In genomic region chr2:11175293-11175795, GRCh38 we compare ENCODE assay signal across 12 cellular contexts. TPM values are rescaled to one million over a fixed set of nuclear protein-coding genes. Genes with fewer than 3 reads are reported as not detected.
DNase-seq lines count a peak whose midpoint lies in the region; ATAC-seq and TF ChIP-seq lines count a peak whose summit lies in the region.
"Had no signal": no experiment of that assay in that cellular context is flagged by ENCODE, and none has a peak within 500 bp of the region (broad histone marks: within the 10 kb centered on the region; RNA-seq: fewer than 3 reads in every experiment).

No MANE protein-coding gene starts in this region.

- H3K4me3 ChIP-seq in AG10803 (ENCODE audit: low read length), result no peak overlapping the region
- H3K4me3 ChIP-seq in lower lobe of right lung, result no peak overlapping the region
- H3K4me3 ChIP-seq: upper lobe of left lung had no signal

- ATAC-seq in lower lobe of right lung (peak; percentile 45 to 51), HG02571 (IDR thresholded peaks at IDR 0.05; ENCODE audit: unreplicated experiment) (no peak)
- ATAC-seq in stimulated activated memory B cell treated with anti-CD40 and anti-IgM and Interleukin-4, amounts not matched to agents 10 μg/mL and 1 μg/mL and 100 μg/mL, for 72 hours, result no peak
- ATAC-seq: HCT116 had no signal

- H3K27ac ChIP-seq in lower lobe of right lung, result no peak overlapping the region
- H3K27ac ChIP-seq: upper lobe of left lung had no signal

- no peaks in the 10 kb centered on the region for H3K9me3 Mint-ChIP-seq in stimulated activated memory B cell treated with anti-CD40 and anti-IgM and Interleukin-4, amounts not matched to agents 10 μg/mL and 1 μg/mL and 100 μg/mL, for 72 hours

- DNase-seq in AG10803 (ENCODE audit: low read depth) (peak; percentile 75), HT1080 (ENCODE audit: low read depth) (peak; percentile 83), amniotic epithelial cell (ENCODE audit: low read depth) (peak; percentile 63), lower lobe of right lung (no peak), NCI-H1417 (lab: John Stamatoyannopoulos, UW) (no peak), NK-92 (lab: John Stamatoyannopoulos, UW; ENCODE audit: unreplicated experiment) (no peak)
- DNase-seq: NCI-H1694 treated with DMSO at 0.1 percent for 48 hours, retina had no signal

- no peaks in the 10 kb centered on the region for H3K27me3 ChIP-seq in lower lobe of right lung (ENCODE audit: low read depth)
- H3K27me3 ChIP-seq: upper lobe of left lung had no signal

- H3K36me3 ChIP-seq in lower lobe of right lung, result peaks cover 28% of the 10 kb centered on the region

- H3K27ac Mint-ChIP-seq in stimulated activated memory B cell treated with anti-CD40 and anti-IgM and Interleukin-4, amounts not matched to agents 10 μg/mL and 1 μg/mL and 100 μg/mL, for 72 hours, result no peak overlapping the region

- peaks cover 5% of the 10 kb centered on the region for H3K36me3 Mint-ChIP-seq in stimulated activated memory B cell treated with anti-CD40 and anti-IgM and Interleukin-4, amounts not matched to agents 10 μg/mL and 1 μg/mL and 100 μg/mL, for 72 hours

- intact Hi-C loops in lower lobe of right lung (cut with DNase I), result no loop called here

- TF ChIP-seq CTCF in AG10803 (conservative IDR thresholded peaks at IDR 0.05; ENCODE audit: low read length), result no peak
- TF ChIP-seq CTCF in lower lobe of right lung (IDR thresholded peaks at IDR 0.05), result no peak

- H3K27me3 Mint-ChIP-seq in stimulated activated memory B cell treated with anti-CD40 and anti-IgM and Interleukin-4, amounts not matched to agents 10 μg/mL and 1 μg/mL and 100 μg/mL, for 72 hours, result no peaks in the 10 kb centered on the region

- no peaks in the 10 kb centered on the region for H3K9me3 ChIP-seq in lower lobe of right lung
- H3K9me3 ChIP-seq: upper lobe of left lung had no signal

- no peak overlapping the region for H3K4me3 Mint-ChIP-seq in stimulated activated memory B cell treated with anti-CD40 and anti-IgM and Interleukin-4, amounts not matched to agents 10 μg/mL and 1 μg/mL and 100 μg/mL, for 72 hours

- H3K4me1 ChIP-seq in lower lobe of right lung, result peaks cover 4% of the 10 kb centered on the region

- peaks cover 6% of the 10 kb centered on the region for H3K4me1 Mint-ChIP-seq in stimulated activated memory B cell treated with anti-CD40 and anti-IgM and Interleukin-4, amounts not matched to agents 10 μg/mL and 1 μg/mL and 100 μg/mL, for 72 hours

RNA-seq across cellular contexts. Expression of gene SLC66A3, which starts 20.1 kb away (rescaled TPM):
- total RNA-seq in HT1080 (2014; rRNA removed; shearing (Covaris generic)), result 3.4 and 10.8 TPM in 2 replicates
- polyA plus RNA-seq in HT1080 (2015; cell fraction: cytosol; rRNA removed), result 13.0 and 13.8 TPM in 2 replicates
- polyA plus RNA-seq in HT1080 (2015; cell fraction: nucleus; rRNA removed), result 8.0 and 10.4 TPM in 2 replicates
- total RNA-seq in lower lobe of right lung, result 23.8 TPM

Comparison
In these comparisons a context has a peak if more than half of its experiments do, and no peak if none do; other contexts are left out.
1. DNase-seq: peak in AG10803 (single experiment), HT1080 (single experiment) and amniotic epithelial cell (single experiment); none in lower lobe of right lung (single experiment), NCI-H1417 (0 of 3) and NK-92 (single experiment).
2. ATAC-seq: peak in lower lobe of right lung (2 of 2); none in stimulated activated memory B cell treated with anti-CD40 and anti-IgM and Interleukin-4, amounts not matched to agents 10 μg/mL and 1 μg/mL and 100 μg/mL, for 72 hours (single experiment) and HG02571 (single experiment).